In the genomic region with DNA sequence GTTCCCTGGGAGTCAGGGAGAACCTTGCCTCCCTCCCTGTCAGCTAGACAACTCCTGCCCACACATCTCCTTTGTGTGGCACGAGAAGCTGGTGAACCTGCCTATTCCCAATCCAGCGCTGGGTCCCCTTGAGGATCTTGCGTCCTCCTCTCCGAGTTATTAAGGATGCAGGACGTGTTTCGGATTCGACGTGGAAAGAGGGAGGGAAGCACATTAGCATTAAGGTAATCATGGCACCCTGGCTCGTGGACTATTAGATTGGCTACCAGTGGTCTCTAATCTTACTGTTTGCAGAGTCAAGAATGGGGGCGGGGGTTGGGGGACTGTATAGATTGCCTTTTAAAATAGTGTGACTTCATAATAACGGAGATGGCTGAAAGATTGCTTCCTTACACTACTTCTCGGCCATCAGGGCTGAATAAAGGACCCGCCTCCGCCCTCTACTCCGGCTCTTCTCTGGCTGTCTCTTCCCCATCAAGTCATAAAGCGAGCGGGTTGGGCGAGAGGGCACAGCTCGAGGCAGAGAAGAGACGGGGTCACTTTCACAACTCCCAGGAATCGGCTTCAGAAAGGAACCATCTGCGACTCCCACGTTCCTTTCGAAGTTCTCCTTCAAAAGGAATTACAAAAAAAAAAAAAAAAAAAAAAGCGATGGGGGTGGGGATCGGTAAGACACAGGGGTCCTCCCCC, we compare ENCODE assay signal across 10 cellular contexts. TPM values are rescaled to one million over a fixed set of nuclear protein-coding genes. Genes with fewer than 3 reads are reported as not detected.
A peak's percentile ranks its signal among the peaks of the same experiment; 100 is the strongest.
DNase-seq lines count a peak whose midpoint lies in the region; ATAC-seq, FAIRE-seq and TF ChIP-seq lines count a peak whose summit lies in the region.
"Had no signal": no experiment of that assay in that cellular context is flagged by ENCODE, and none has a peak within 500 bp of the region (broad histone marks: within the 10 kb centered on the region; RNA-seq: fewer than 3 reads in every experiment).

No MANE protein-coding gene starts in this region.

- DNase-seq in AG08396 (ENCODE audit: low spot score) (peak; percentile 1), HTR-8/SVneo (ENCODE audit: insufficient read length, low spot score) (peak; percentile 4), cerebellar nuclear complex (lab: John Stamatoyannopoulos, UW) (no peak), colonic mucosa (no peak)
- DNase-seq in naive thymus-derived CD8-positive, alpha-beta T cell: no peak
- DNase-seq: NCI-H524 treated with DMSO at 0.1 percent for 48 hours, small intestine had no signal

- H3K4me1 ChIP-seq in colonic mucosa: no peaks in the 10 kb centered on the region

- H3K4me3 ChIP-seq in colonic mucosa: no peak overlapping the region

- FAIRE-seq in HTR-8/SVneo (lab: Jason Lieb, UNC): no peak
- FAIRE-seq: small intestine had no signal

- no peaks in the 10 kb centered on the region for H3K36me3 Mint-ChIP-seq in dendritic cell treated with granulocyte-macrophage colony-stimulating factor and Interleukin-4, amounts not matched to agents 40 ng/mL and 50 ng/mL, for 4 days (ENCODE audit: low read depth)
- H3K36me3 Mint-ChIP-seq in naive thymus-derived CD8-positive, alpha-beta T cell: peaks cover 0 to 14% (median 3%) of the 10 kb centered on the region in 3 donors

- no peak overlapping the region for H3K27ac Mint-ChIP-seq in dendritic cell treated with granulocyte-macrophage colony-stimulating factor and Interleukin-4, amounts not matched to agents 40 ng/mL and 50 ng/mL, for 4 days
- no peak overlapping the region for H3K27ac Mint-ChIP-seq in naive thymus-derived CD8-positive, alpha-beta T cell

- no peaks in the 10 kb centered on the region for H3K36me3 ChIP-seq in colonic mucosa

- intact Hi-C loops in dendritic cell treated with granulocyte-macrophage colony-stimulating factor and Interleukin-4, amounts not matched to agents 40 ng/mL and 50 ng/mL, for 4 days (cut with micrococcal nuclease): no loop called here
- intact Hi-C loops in colonic mucosa (cut with DNase I): no loop called here

- no peak for ATAC-seq in naive thymus-derived CD8-positive, alpha-beta T cell
- no peak for ATAC-seq in HG03280 (IDR thresholded peaks at IDR 0.05; ENCODE audit: unreplicated experiment)
- no peak for ATAC-seq in HG02588 (IDR thresholded peaks at IDR 0.05; ENCODE audit: unreplicated experiment)

- H3K4me1 Mint-ChIP-seq in dendritic cell treated with granulocyte-macrophage colony-stimulating factor and Interleukin-4, amounts not matched to agents 40 ng/mL and 50 ng/mL, for 4 days (ENCODE audit: low read depth): peaks cover 31% of the 10 kb centered on the region
- peaks cover 2 to 10% (median 7%) of the 10 kb centered on the region in 4 donors for H3K4me1 Mint-ChIP-seq in naive thymus-derived CD8-positive, alpha-beta T cell

- no peak overlapping the region for H3K27ac ChIP-seq in colonic mucosa

- no peaks in the 10 kb centered on the region for H3K9me3 ChIP-seq in colonic mucosa

- peaks cover 53% of the 10 kb centered on the region for H3K27me3 Mint-ChIP-seq in dendritic cell treated with granulocyte-macrophage colony-stimulating factor and Interleukin-4, amounts not matched to agents 40 ng/mL and 50 ng/mL, for 4 days
- peaks cover 19 to 46% (median 36%) of the 10 kb centered on the region in 5 donors for H3K27me3 Mint-ChIP-seq in naive thymus-derived CD8-positive, alpha-beta T cell

- TF ChIP-seq CTCF in colonic mucosa (IDR thresholded peaks at IDR 0.05): no peak

- H3K27me3 ChIP-seq in colonic mucosa: peaks cover 33% of the 10 kb centered on the region

- H3K4me3 Mint-ChIP-seq in dendritic cell treated with granulocyte-macrophage colony-stimulating factor and Interleukin-4, amounts not matched to agents 40 ng/mL and 50 ng/mL, for 4 days: peak overlapping the region; percentile 4
- peak overlapping the region in 8 of 10 donors; percentile 64 to 88 (median 76) for H3K4me3 Mint-ChIP-seq in naive thymus-derived CD8-positive, alpha-beta T cell

- POLR2A ChIA-PET in naive thymus-derived CD8-positive, alpha-beta T cell (lab: Charles Lee): no interaction called here

- no peaks in the 10 kb centered on the region for H3K9me3 Mint-ChIP-seq in dendritic cell treated with granulocyte-macrophage colony-stimulating factor and Interleukin-4, amounts not matched to agents 40 ng/mL and 50 ng/mL, for 4 days
- peaks cover 0 to 13% (median 0%) of the 10 kb centered on the region in 9 donors for H3K9me3 Mint-ChIP-seq in naive thymus-derived CD8-positive, alpha-beta T cell

- peak overlapping the region in 1 of 2 donors; percentile 0 for H3K9ac ChIP-seq in colonic mucosa (ENCODE audit: low read depth in 2 of 2, low read length in 2 of 2)

RNA-seq across cellular contexts. Expression of gene LRRC7, which starts 1.7 kb away (rescaled TPM):
- total RNA-seq in naive thymus-derived CD8-positive, alpha-beta T cell: 1 to 10 TPM in 1 of 2 experiments, under 1 TPM in 1; 0.71 to 1.5 TPM
- polyA plus RNA-seq in naive thymus-derived CD8-positive, alpha-beta T cell: under 1 TPM; 0.13 to 0.48 (median 0.19) TPM
- total RNA-seq in colonic mucosa: under 1 TPM; 0.21 to 0.22 TPM

Comparison
In these comparisons a context has a peak if more than half of its experiments do, and no peak if none do; other contexts are left out.
1. DNase-seq: peak in AG08396 (single experiment) and HTR-8/SVneo (single experiment); none in naive thymus-derived CD8-positive, alpha-beta T cell (0 of 10), cerebellar nuclear complex (0 of 2) and colonic mucosa (single experiment).